Comparison of ENCODE assay signal across 2 cellular contexts in genomic region chr10:73732931-73733623, GRCh38.
TF ChIP-seq lines count a peak whose summit lies in the region.

No MANE protein-coding gene starts in this region.

TF ChIP-seq in HepG2, 621 proteins besides CTCF, POLR2A, EP300 and RAD21:
- TF ChIP-seq RBFOX2 (IDR thresholded peaks at IDR 0.05; ENCODE audit: low read depth, low read length), result 0 out of 2 replicates have a peak, but pooled peaks have one; percentile 34
- TF ChIP-seq REST (IDR thresholded peaks at IDR 0.05; ENCODE audit: borderline replicate concordance in 1 of 2, low read depth in 1 of 2, low read length in 2 of 2), result no peak
- TF ChIP-seq EHMT2 (IDR thresholded peaks at IDR 0.05; ENCODE audit: borderline replicate concordance, low read depth, low read length), result no peak

TF ChIP-seq in WTC11, 78 proteins besides CTCF, POLR2A, EP300 and RAD21:
- TF ChIP-seq NR3C1 (CRISPR knock-in tag; conservative IDR thresholded peaks at IDR 0.05; ENCODE audit: low read depth) (no peak), NFATC4 (CRISPR knock-in tag; IDR thresholded peaks at IDR 0.05) (no peak), TEAD4 (CRISPR knock-in tag; IDR thresholded peaks at IDR 0.05) (no peak), OVOL2 (CRISPR knock-in tag; IDR thresholded peaks at IDR 0.05; ENCODE audit: borderline replicate concordance) (no peak), HMGA2 (CRISPR knock-in tag; IDR thresholded peaks at IDR 0.05) (no peak), JUN (CRISPR knock-in tag; IDR thresholded peaks at IDR 0.05) (no peak), AR (CRISPR knock-in tag; IDR thresholded peaks at IDR 0.05) (no peak), ZNF121 (CRISPR knock-in tag; IDR thresholded peaks at IDR 0.05) (no peak), SMAD3 (CRISPR knock-in tag; IDR thresholded peaks at IDR 0.05; ENCODE audit: borderline replicate concordance) (no peak), NFE2L1 (CRISPR knock-in tag; IDR thresholded peaks at IDR 0.05) (no peak), SP1 (CRISPR knock-in tag; conservative IDR thresholded peaks at IDR 0.05) (no peak), FOXJ3 (CRISPR knock-in tag; IDR thresholded peaks at IDR 0.05; ENCODE audit: borderline replicate concordance) (no peak)
- TF ChIP-seq, protein P1, sequence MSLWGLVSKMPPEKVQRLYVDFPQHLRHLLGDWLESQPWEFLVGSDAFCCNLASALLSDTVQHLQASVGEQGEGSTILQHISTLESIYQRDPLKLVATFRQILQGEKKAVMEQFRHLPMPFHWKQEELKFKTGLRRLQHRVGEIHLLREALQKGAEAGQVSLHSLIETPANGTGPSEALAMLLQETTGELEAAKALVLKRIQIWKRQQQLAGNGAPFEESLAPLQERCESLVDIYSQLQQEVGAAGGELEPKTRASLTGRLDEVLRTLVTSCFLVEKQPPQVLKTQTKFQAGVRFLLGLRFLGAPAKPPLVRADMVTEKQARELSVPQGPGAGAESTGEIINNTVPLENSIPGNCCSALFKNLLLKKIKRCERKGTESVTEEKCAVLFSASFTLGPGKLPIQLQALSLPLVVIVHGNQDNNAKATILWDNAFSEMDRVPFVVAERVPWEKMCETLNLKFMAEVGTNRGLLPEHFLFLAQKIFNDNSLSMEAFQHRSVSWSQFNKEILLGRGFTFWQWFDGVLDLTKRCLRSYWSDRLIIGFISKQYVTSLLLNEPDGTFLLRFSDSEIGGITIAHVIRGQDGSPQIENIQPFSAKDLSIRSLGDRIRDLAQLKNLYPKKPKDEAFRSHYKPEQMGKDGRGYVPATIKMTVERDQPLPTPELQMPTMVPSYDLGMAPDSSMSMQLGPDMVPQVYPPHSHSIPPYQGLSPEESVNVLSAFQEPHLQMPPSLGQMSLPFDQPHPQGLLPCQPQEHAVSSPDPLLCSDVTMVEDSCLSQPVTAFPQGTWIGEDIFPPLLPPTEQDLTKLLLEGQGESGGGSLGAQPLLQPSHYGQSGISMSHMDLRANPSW (CRISPR knock-in tag; conservative IDR thresholded peaks at IDR 0.05; ENCODE audit: low read depth), result no peak
- TF ChIP-seq, protein P2, sequence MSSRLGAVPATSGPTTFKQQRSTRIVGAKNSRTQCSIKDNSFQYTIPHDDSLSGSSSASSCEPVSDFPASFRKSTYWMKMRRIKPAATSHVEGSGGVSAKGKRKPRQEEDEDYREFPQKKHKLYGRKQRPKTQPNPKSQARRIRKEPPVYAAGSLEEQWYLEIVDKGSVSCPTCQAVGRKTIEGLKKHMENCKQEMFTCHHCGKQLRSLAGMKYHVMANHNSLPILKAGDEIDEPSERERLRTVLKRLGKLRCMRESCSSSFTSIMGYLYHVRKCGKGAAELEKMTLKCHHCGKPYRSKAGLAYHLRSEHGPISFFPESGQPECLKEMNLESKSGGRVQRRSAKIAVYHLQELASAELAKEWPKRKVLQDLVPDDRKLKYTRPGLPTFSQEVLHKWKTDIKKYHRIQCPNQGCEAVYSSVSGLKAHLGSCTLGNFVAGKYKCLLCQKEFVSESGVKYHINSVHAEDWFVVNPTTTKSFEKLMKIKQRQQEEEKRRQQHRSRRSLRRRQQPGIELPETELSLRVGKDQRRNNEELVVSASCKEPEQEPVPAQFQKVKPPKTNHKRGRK (CRISPR knock-in tag; IDR thresholded peaks at IDR 0.05; ENCODE audit: borderline replicate concordance), result no peak
- TF ChIP-seq, protein P3, sequence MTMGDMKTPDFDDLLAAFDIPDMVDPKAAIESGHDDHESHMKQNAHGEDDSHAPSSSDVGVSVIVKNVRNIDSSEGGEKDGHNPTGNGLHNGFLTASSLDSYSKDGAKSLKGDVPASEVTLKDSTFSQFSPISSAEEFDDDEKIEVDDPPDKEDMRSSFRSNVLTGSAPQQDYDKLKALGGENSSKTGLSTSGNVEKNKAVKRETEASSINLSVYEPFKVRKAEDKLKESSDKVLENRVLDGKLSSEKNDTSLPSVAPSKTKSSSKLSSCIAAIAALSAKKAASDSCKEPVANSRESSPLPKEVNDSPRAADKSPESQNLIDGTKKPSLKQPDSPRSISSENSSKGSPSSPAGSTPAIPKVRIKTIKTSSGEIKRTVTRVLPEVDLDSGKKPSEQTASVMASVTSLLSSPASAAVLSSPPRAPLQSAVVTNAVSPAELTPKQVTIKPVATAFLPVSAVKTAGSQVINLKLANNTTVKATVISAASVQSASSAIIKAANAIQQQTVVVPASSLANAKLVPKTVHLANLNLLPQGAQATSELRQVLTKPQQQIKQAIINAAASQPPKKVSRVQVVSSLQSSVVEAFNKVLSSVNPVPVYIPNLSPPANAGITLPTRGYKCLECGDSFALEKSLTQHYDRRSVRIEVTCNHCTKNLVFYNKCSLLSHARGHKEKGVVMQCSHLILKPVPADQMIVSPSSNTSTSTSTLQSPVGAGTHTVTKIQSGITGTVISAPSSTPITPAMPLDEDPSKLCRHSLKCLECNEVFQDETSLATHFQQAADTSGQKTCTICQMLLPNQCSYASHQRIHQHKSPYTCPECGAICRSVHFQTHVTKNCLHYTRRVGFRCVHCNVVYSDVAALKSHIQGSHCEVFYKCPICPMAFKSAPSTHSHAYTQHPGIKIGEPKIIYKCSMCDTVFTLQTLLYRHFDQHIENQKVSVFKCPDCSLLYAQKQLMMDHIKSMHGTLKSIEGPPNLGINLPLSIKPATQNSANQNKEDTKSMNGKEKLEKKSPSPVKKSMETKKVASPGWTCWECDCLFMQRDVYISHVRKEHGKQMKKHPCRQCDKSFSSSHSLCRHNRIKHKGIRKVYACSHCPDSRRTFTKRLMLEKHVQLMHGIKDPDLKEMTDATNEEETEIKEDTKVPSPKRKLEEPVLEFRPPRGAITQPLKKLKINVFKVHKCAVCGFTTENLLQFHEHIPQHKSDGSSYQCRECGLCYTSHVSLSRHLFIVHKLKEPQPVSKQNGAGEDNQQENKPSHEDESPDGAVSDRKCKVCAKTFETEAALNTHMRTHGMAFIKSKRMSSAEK (CRISPR knock-in tag; IDR thresholded peaks at IDR 0.05; ENCODE audit: borderline replicate concordance), result no peak
- TF ChIP-seq, protein P4, sequence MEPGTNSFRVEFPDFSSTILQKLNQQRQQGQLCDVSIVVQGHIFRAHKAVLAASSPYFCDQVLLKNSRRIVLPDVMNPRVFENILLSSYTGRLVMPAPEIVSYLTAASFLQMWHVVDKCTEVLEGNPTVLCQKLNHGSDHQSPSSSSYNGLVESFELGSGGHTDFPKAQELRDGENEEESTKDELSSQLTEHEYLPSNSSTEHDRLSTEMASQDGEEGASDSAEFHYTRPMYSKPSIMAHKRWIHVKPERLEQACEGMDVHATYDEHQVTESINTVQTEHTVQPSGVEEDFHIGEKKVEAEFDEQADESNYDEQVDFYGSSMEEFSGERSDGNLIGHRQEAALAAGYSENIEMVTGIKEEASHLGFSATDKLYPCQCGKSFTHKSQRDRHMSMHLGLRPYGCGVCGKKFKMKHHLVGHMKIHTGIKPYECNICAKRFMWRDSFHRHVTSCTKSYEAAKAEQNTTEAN (CRISPR knock-in tag; IDR thresholded peaks at IDR 0.05), result no peak
